Comparison of ENCODE assay signal across 18 cellular contexts in genomic region chr2:20427931-20428526, GRCh38.
"Had no signal": no experiment of that assay in that cellular context is flagged by ENCODE, and none has a peak within 500 bp of the region (broad histone marks: within the 10 kb centered on the region; RNA-seq: fewer than 3 reads in every experiment).

No MANE protein-coding gene starts in this region.

- H3K4me3 Mint-ChIP-seq: activated CD8-positive, alpha-beta T cell treated with anti-CD3 and anti-CD28 coated beads, Interleukin-2, amount 10 ng/mL, durations not matched to agents 7 days and 5 days; activated naive CD8-positive, alpha-beta T cell treated with anti-CD3 and anti-CD28 coated beads for 36 hours; activated T-cell treated with anti-CD3 and anti-CD28 coated beads, Interleukin-2, amount 50 U/mL, for 72 hours; nephron progenitor cell; T-helper 17 cell had no signal

- H3K27ac Mint-ChIP-seq: activated CD8-positive, alpha-beta T cell treated with anti-CD3 and anti-CD28 coated beads, Interleukin-2, amount 10 ng/mL, durations not matched to agents 7 days and 5 days; activated naive CD8-positive, alpha-beta T cell treated with anti-CD3 and anti-CD28 coated beads for 36 hours; activated T-cell treated with anti-CD3 and anti-CD28 coated beads, Interleukin-2, amount 50 U/mL, for 72 hours; nephron progenitor cell; T-helper 17 cell had no signal

- H3K4me3 ChIP-seq: cardiac muscle cell, dorsolateral prefrontal cortex, SJSA1, tibial artery, uterus had no signal

- H3K27me3 ChIP-seq: cardiac muscle cell, dorsolateral prefrontal cortex, SJSA1, tibial artery, uterus had no signal

- H3K36me3 ChIP-seq: cardiac muscle cell, SJSA1, tibial artery, uterus had no signal

- H3K27ac ChIP-seq: cardiac muscle cell, dorsolateral prefrontal cortex, epithelial cell of prostate, SJSA1, tibial artery, uterus had no signal

- FAIRE-seq: frontal cortex, keratinocyte had no signal

- H3K36me3 Mint-ChIP-seq: activated naive CD8-positive, alpha-beta T cell treated with anti-CD3 and anti-CD28 coated beads for 36 hours had no signal

- ATAC-seq: activated CD8-positive, alpha-beta T cell treated with anti-CD3 and anti-CD28 coated beads, Interleukin-2, amount 10 ng/mL, durations not matched to agents 7 days and 5 days; activated T-cell treated with anti-CD3 and anti-CD28 coated beads, Interleukin-2, amount 50 U/mL, for 72 hours; T-helper 17 cell had no signal

- H3K9me3 ChIP-seq: SJSA1, tibial artery, uterus had no signal

- H3K9me3 Mint-ChIP-seq: activated naive CD8-positive, alpha-beta T cell treated with anti-CD3 and anti-CD28 coated beads for 36 hours; nephron progenitor cell had no signal

- DNase-seq: activated CD4-positive, alpha-beta T cell treated with anti-CD3 and anti-CD28 coated beads for 4 hours; activated CD8-positive, alpha-beta T cell treated with anti-CD3 and anti-CD28 coated beads, Interleukin-2, amount 10 ng/mL, durations not matched to agents 7 days and 5 days; activated naive CD8-positive, alpha-beta T cell treated with anti-CD3 and anti-CD28 coated beads for 36 hours; activated T-cell treated with anti-CD3 and anti-CD28 coated beads, Interleukin-2, amount 50 U/mL, for 72 hours; amniotic stem cell; hypothalamus; nephron progenitor cell; nucleus accumbens; stimulated activated naive CD4-positive, alpha-beta T cell treated with Interleukin-2 at 50 U/mL for 16 hours; T-helper 17 cell; uterus had no signal
